Comparison of ENCODE assay signal across 8 cellular contexts in the genomic region with DNA sequence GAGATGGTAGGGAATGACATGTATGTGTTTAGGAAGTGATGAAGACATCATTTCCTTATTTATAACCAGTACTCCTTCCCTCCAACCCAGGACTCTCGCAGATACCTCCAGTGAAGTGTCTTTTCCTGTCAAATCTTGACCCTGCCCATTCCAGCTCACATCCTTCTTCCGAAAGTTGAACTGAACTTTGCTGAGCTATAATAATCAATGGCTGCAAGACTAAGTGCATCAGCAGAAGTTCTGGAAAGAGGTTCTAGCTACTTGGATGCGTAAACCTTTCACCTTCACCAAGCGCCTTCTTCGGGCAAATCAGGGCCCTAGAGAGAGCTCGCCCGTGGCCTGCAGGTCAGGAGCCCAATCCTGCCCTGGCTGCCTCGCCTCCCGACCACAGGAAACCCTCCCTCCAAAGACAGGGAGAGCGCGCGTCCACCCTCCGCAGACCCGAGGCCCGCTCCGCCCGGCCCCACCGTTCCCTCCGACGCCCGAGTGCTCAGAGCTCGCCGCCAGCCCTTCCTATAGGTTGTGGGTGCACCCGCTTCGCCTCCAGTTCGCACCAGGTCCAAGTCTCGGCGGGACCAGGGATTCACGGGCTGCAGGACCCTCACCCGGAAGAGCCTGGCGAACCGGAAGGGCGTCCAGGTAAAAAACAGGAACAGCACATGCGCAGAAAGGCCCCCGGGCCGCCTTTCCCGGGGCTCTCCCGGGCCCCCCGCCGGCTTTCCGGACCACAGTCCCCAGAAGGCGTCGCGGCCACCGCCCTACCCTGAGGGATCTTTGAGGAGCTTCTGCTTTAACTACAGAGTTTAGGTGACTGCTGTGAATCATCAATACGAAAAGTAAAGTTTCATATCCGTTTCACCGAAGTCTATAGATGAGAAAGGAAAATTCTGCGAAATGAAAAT. TPM values are rescaled to one million over a fixed set of nuclear protein-coding genes. Genes with fewer than 3 reads are reported as not detected.
DNase-seq lines count a peak whose midpoint lies in the region; ATAC-seq and TF ChIP-seq lines count a peak whose summit lies in the region.

Gene ZNF334 (minus strand): TSS at position 617 of the 902 bp plus-strand sequence. CDS start 1,457 bp downstream, outside the sequence.

- H3T11ph ChIP-seq in H9 (ENCODE audit: low read length): no peak within 1 kb of the TSS

- H3K27ac ChIP-seq in H9 (ENCODE audit: insufficient read length, low read depth, low read length): no peak within 1 kb of the TSS

- ATAC-seq in GM21717 (IDR thresholded peaks at IDR 0.05; ENCODE audit: unreplicated experiment) (no peak), HG03521 (IDR thresholded peaks at IDR 0.05; ENCODE audit: unreplicated experiment) (no peak)

- H2AFZ ChIP-seq in H9 (ENCODE audit: low read length): no peak within 1 kb of the TSS

- no peaks in the 10 kb centered on the region for H3K27me3 ChIP-seq in H9 (ENCODE audit: insufficient read depth, low read length)

- H3K18ac ChIP-seq in H9 (ENCODE audit: insufficient read length, low read depth, low read length): peak within 1 kb of the TSS; percentile 88

- H3K79me2 ChIP-seq in H9 (ENCODE audit: insufficient read depth, low read length): no peaks in the 10 kb centered on the region

- DNase-seq in CMK (ENCODE audit: low read depth) (peak; percentile 52), H9 (peak; percentile 91), NCI-H526 (lab: John Stamatoyannopoulos, UW) (peak; percentile 72 to 91), amniotic stem cell (lab: John Stamatoyannopoulos, UW) (peak; percentile 4), iPS DF 4.7 (ENCODE audit: extremely low read depth, low spot score) (peak; percentile 49), putamen (ENCODE audit: low spot score) (peak; percentile 77)

- H4K8ac ChIP-seq in H9 (replicated peaks; ENCODE audit: insufficient read length, low read depth, low read length): no peak within 1 kb of the TSS

- H3K27me3 Mint-ChIP-seq in H9 (ENCODE audit: low read depth): peaks cover 20% of the 10 kb centered on the region

- H3K4me1 ChIP-seq in H9 (ENCODE audit: insufficient read depth, low read length): no peaks in the 10 kb centered on the region

- no peaks in the 10 kb centered on the region for H3K9me3 ChIP-seq in H9 (ENCODE audit: control insufficient read depth, low read depth, low read length)

- peak within 1 kb of the TSS; percentile 63 to 98 (median 97); a peak in 4 of 7 replicates for H3K27ac Mint-ChIP-seq in H9

- H3K4me3 Mint-ChIP-seq in H9: peak within 1 kb of the TSS; percentile 92 to 95

- no peak within 1 kb of the TSS for H3K56ac ChIP-seq in H9 (ENCODE audit: insufficient read length, low read depth, low read length)

- no peaks in the 10 kb centered on the region for H3K79me1 ChIP-seq in H9 (ENCODE audit: insufficient read depth, low read depth, low read length, poor library complexity, severe bottlenecking)

- no peaks in the 10 kb centered on the region for H4K20me1 ChIP-seq in H9 (ENCODE audit: control insufficient read depth, insufficient read depth, insufficient read length)

- H3K9ac ChIP-seq in H9 (ENCODE audit: extremely low read depth, insufficient read length, low read length): peak within 1 kb of the TSS; percentile 84

- H4K91ac ChIP-seq in H9 (ENCODE audit: insufficient read length, low read depth, low read length): no peak within 1 kb of the TSS

- no peak within 1 kb of the TSS for H2BK12ac ChIP-seq in H9 (ENCODE audit: insufficient read length, low read depth, low read length)

- no peak within 1 kb of the TSS for H3K4ac ChIP-seq in H9 (ENCODE audit: low read depth, low read length)

- H3K23me2 ChIP-seq in H9 (ENCODE audit: insufficient read length, low read depth, low read length, poor library complexity, severe bottlenecking): peaks cover 7% of the 10 kb centered on the region

- no peak within 1 kb of the TSS for H4K5ac ChIP-seq in H9 (ENCODE audit: insufficient read length, low read depth, low read length)

- no CpG with 5 or more reads among the region's 49 CpGs for WGBS in H9 (ENCODE audit: extremely low coverage, insufficient read length, low lambda C conversion rate)

- no peak within 1 kb of the TSS for H2BK5ac ChIP-seq in H9 (ENCODE audit: insufficient read length, low read length)

- no peak within 1 kb of the TSS for H2BK20ac ChIP-seq in H9 (ENCODE audit: low read depth, low read length, poor library complexity, severe bottlenecking)

- H3K9me3 Mint-ChIP-seq in H9: peaks cover 0 to 30% of the 10 kb centered on the region in 2 experiments; a peak in 3 of 5 replicates

- no peak within 1 kb of the TSS for H2BK15ac ChIP-seq in H9 (ENCODE audit: low read depth, low read length)

- H2AK5ac ChIP-seq in H9 (ENCODE audit: insufficient read length, low read length): no peak within 1 kb of the TSS

- peak within 1 kb of the TSS; percentile 93 for H3K14ac ChIP-seq in H9 (ENCODE audit: insufficient read depth, low read length)

- H3K23ac ChIP-seq in H9 (ENCODE audit: insufficient read length, low read depth, low read length): no peak within 1 kb of the TSS

- no peak for TF ChIP-seq CTCF in H9 (conservative IDR thresholded peaks at IDR 0.05)

- H2BK120ac ChIP-seq in H9 (ENCODE audit: low read depth, low read length, poor library complexity, severe bottlenecking): no peak within 1 kb of the TSS

- peaks cover 26 to 39% (median 38%) of the 10 kb centered on the region in 3 experiments for H3K36me3 Mint-ChIP-seq in H9 (ENCODE audit: insufficient read depth in 1 of 3, low read depth in 3 of 3)

- H3K4me2 ChIP-seq in H9 (ENCODE audit: insufficient read depth, insufficient read length, low read length): peak within 1 kb of the TSS; percentile 90

- peaks cover 4 to 7% of the 10 kb centered on the region in 2 experiments; a peak in 3 of 4 replicates for H3K4me1 Mint-ChIP-seq in H9

RNA-seq across cellular contexts. Expression of gene ZNF334, which starts in this region (rescaled TPM):
- total RNA-seq in H9 (2021): 17.2 and 19.5 TPM in 2 replicates

Comparison
In these comparisons a context has a peak if more than half of its experiments do, and no peak if none do; other contexts are left out.
1. DNase-seq: peak in every context shown above with its lines; median percentile 91 in H9; 82 in NCI-H526; 77 in putamen; 52 in CMK; 49 in iPS DF 4.7; 4 in amniotic stem cell.